Comparison of ENCODE assay signal across 10 cellular contexts in the genomic region with DNA sequence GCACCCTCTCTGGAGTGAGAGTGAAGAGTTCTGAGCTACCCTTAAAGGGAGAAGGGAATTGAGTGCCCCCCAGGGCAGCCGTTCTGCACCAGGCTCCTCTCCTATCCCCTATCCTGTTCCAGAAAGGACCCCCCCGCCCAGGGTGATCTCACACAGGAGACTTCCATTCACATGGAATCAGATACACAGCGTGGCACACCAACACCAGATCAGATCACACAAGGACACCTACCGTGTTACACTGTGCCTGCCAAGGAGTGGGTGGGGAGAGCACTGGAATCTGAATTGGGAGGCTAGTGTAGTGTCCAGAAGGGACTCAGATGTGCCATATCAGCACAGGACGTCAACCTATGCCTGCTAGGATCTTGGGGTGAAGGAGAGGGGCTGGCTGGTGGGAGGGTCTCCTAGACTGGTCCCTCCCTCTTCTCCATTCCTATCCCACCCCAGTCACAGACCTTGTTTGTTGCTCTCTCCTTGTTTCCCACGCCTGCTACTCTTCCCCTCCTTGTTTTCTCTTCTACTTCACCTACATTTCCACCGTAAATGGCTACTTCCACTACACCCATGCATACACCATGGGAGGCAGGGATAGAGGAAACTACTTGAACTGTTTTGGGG. TPM values are rescaled to one million over a fixed set of nuclear protein-coding genes. Genes with fewer than 3 reads are reported as not detected.
A peak's percentile ranks its signal among the peaks of the same experiment; 100 is the strongest.
DNase-seq lines count a peak whose midpoint lies in the region; ATAC-seq, FAIRE-seq and TF ChIP-seq lines count a peak whose summit lies in the region.
"Had no signal": no experiment of that assay in that cellular context is flagged by ENCODE, and none has a peak within 500 bp of the region (broad histone marks: within the 10 kb centered on the region; RNA-seq: fewer than 3 reads in every experiment).

No MANE protein-coding gene starts in this region.

- no peak for FAIRE-seq in GM19239 (lab: Jason Lieb, UNC)
- FAIRE-seq: islet of Langerhans had no signal

- H3K36me3 Mint-ChIP-seq in naive thymus-derived CD4-positive, alpha-beta T cell, result peaks cover 0 to 3% (median 0%) of the 10 kb centered on the region in 5 donors
- peaks cover 0 to 1% of the 10 kb centered on the region in 2 donors for H3K36me3 Mint-ChIP-seq in CD4-positive, alpha-beta memory T cell

- dilution Hi-C loops in IMR-90 (cut with HindIII; ENCODE audit: low sequenced_read_pairs, unreplicated experiment), result no loop called here

- H2AK5ac ChIP-seq in IMR-90 (ENCODE audit: low read depth, low read length), result peak overlapping the region; percentile 78; the same call in 1 of the 2 replicates

- DNase-seq in AG09309 (ENCODE audit: low read depth) (no peak), IMR-90 (peak; percentile 33), colonic mucosa (peak; percentile 38), GM19239 (ENCODE audit: insufficient read length, low spot score) (no peak), pons (ENCODE audit: low spot score) (no peak), NCI-H2107 (lab: John Stamatoyannopoulos, UW) (no peak)
- DNase-seq in naive thymus-derived CD4-positive, alpha-beta T cell, result no peak
- DNase-seq in CD4-positive, alpha-beta memory T cell, result no peak
- DNase-seq: activated CD4-positive, CD25-positive, alpha-beta regulatory T cell had no signal

- H3K4me1 ChIP-seq in IMR-90 (ENCODE audit: control insufficient read depth, insufficient read depth, low read length) (peaks cover 22% of the 10 kb centered on the region), colonic mucosa (peaks cover 15% of the 10 kb centered on the region)
- peaks cover 11 to 42% of the 10 kb centered on the region in 2 donors for H3K4me1 ChIP-seq in naive thymus-derived CD4-positive, alpha-beta T cell (ENCODE audit: control insufficient read depth in 2 of 2, insufficient read depth in 2 of 2, low read length in 2 of 2)
- peaks cover 52% of the 10 kb centered on the region for H3K4me1 ChIP-seq in CD4-positive, alpha-beta memory T cell (ENCODE audit: insufficient read depth, low read length)

- no peaks in the 10 kb centered on the region for H3K9me3 Mint-ChIP-seq in naive thymus-derived CD4-positive, alpha-beta T cell
- H3K9me3 Mint-ChIP-seq in CD4-positive, alpha-beta memory T cell, result peaks cover 0 to 4% (median 0%) of the 10 kb centered on the region in 8 donors

- no peak for TF ChIP-seq CTCF in AG09309 (IDR thresholded peaks at IDR 0.05; ENCODE audit: control insufficient read depth, insufficient read depth, low read depth, low read length, missing control alignments)
- TF ChIP-seq CTCF in IMR-90 (conservative IDR thresholded peaks at IDR 0.05; ENCODE audit: low read depth, low read length), result no peak
- TF ChIP-seq CTCF in colonic mucosa (IDR thresholded peaks at IDR 0.05), result no peak

- intact Hi-C loops in IMR-90 (cut with micrococcal nuclease), result loop anchor here (10.0 kb wide), 1 partner anchor 154 kb away; no protein-coding TSS in a partner anchor
- intact Hi-C loops in colonic mucosa (cut with DNase I), result no loop called here
- intact Hi-C loops in naive thymus-derived CD4-positive, alpha-beta T cell (cut with micrococcal nuclease), result loop anchor here in 1 of 2 donors (10.0 kb wide), 1 partner anchor 186 kb away; the partner anchor contains the start of gene PTPN6
- intact Hi-C loops in CD4-positive, alpha-beta memory T cell (cut with micrococcal nuclease), result no loop called here

- peaks cover 20% of the 10 kb centered on the region for H3K9me1 ChIP-seq in IMR-90 (ENCODE audit: insufficient read depth, low read length)

- H4K8ac ChIP-seq in IMR-90 (ENCODE audit: low read depth in 2 of 2, low read length in 2 of 2), result no peak overlapping the region; a peak in 1 of 4 replicates

- H2BK20ac ChIP-seq in IMR-90 (ENCODE audit: low read depth, low read length), result no peak overlapping the region

- H3K4me3 ChIP-seq in AG09309 (ENCODE audit: control insufficient read depth, low read depth, low read length), result peak overlapping the region; percentile 93
- H3K4me3 ChIP-seq in IMR-90 (ENCODE audit: insufficient read depth, low read depth, low read length), result peak overlapping the region; percentile 67
- peak overlapping the region; percentile 60 for H3K4me3 ChIP-seq in colonic mucosa
- no peak overlapping the region for H3K4me3 ChIP-seq in naive thymus-derived CD4-positive, alpha-beta T cell (ENCODE audit: low read length)
- H3K4me3 ChIP-seq in CD4-positive, alpha-beta memory T cell (ENCODE audit: low read length in 2 of 2), result no peak overlapping the region

- H4K5ac ChIP-seq in IMR-90 (ENCODE audit: low read depth, low read length), result no peak overlapping the region

- H2BK5ac ChIP-seq in IMR-90 (ENCODE audit: low read depth, low read length, poor library complexity, severe bottlenecking), result no peak overlapping the region

- H3K9ac ChIP-seq in IMR-90 (ENCODE audit: low read depth, low read length) (peak overlapping the region; percentile 73), colonic mucosa (ENCODE audit: low read depth in 2 of 2, low read length in 2 of 2) (peak overlapping the region in 1 of 2 donors; percentile 79)

- POLR2A ChIA-PET in IMR-90 (lab: Charles Lee; ENCODE audit: unreplicated experiment), result interaction anchor here (1.0 kb wide), 1 partner anchor 22 kb away, joined by 8 read pairs; no protein-coding TSS in a partner anchor
- POLR2A ChIA-PET in naive thymus-derived CD4-positive, alpha-beta T cell (lab: Charles Lee), result interaction anchor here (0.6 to 1.2 kb wide), 5 partner anchors 10 to 83 kb away, joined by 3 to 4 read pairs (median 3); partner anchors contain the start of genes CDCA3 and USP5
- POLR2A ChIA-PET in CD4-positive, alpha-beta memory T cell (lab: Charles Lee; ENCODE audit: partially characterized antibody), result interaction anchor here (1.0 to 4.1 kb wide), 4 partner anchors 15 to 79 kb away, joined by 4 to 44 read pairs (median 16); partner anchors contain the start of genes CD4, MLF2 and ZNF384

- H3K4ac ChIP-seq in IMR-90 (ENCODE audit: low read depth, low read length), result peak overlapping the region; percentile 54

- H3K79me1 ChIP-seq in IMR-90 (ENCODE audit: low read depth in 1 of 2, low read length in 2 of 2), result peaks cover 15 to 58% of the 10 kb centered on the region in 2 experiments

- peaks cover 5 to 59% (median 26%) of the 10 kb centered on the region in 5 donors for H3K27me3 Mint-ChIP-seq in naive thymus-derived CD4-positive, alpha-beta T cell
- peaks cover 18 to 42% of the 10 kb centered on the region in 2 donors for H3K27me3 Mint-ChIP-seq in CD4-positive, alpha-beta memory T cell

- H3K27ac ChIP-seq in IMR-90 (ENCODE audit: insufficient read depth, low read length) (peak overlapping the region; percentile 79), colonic mucosa (peak overlapping the region; percentile 83)
- H3K27ac ChIP-seq in naive thymus-derived CD4-positive, alpha-beta T cell (ENCODE audit: low read depth, low read length), result no peak overlapping the region
- H3K27ac ChIP-seq in CD4-positive, alpha-beta memory T cell (ENCODE audit: low read depth, low read length), result no peak overlapping the region

- H3K4me1 Mint-ChIP-seq in naive thymus-derived CD4-positive, alpha-beta T cell, result peaks cover 31 to 72% (median 47%) of the 10 kb centered on the region in 7 donors
- peaks cover 24 to 69% (median 45%) of the 10 kb centered on the region in 4 donors for H3K4me1 Mint-ChIP-seq in CD4-positive, alpha-beta memory T cell

- peak overlapping the region; percentile 95 for H3K4me2 ChIP-seq in IMR-90 (ENCODE audit: low read depth, low read length)

- H3K36me3 ChIP-seq in IMR-90 (ENCODE audit: control insufficient read depth, insufficient read depth, low read length) (peaks cover 17% of the 10 kb centered on the region), colonic mucosa (no peaks in the 10 kb centered on the region)
- H3K36me3 ChIP-seq in naive thymus-derived CD4-positive, alpha-beta T cell (ENCODE audit: control insufficient read depth in 2 of 3, insufficient read depth in 3 of 3, low read length in 3 of 3), result no peaks in the 10 kb centered on the region
- H3K36me3 ChIP-seq in CD4-positive, alpha-beta memory T cell (ENCODE audit: insufficient read depth, low read length), result no peaks in the 10 kb centered on the region

- in situ Hi-C loops in IMR-90 (cut with MboI; ENCODE audit: low sequenced_read_pairs), result no loop called here

- no peaks in the 10 kb centered on the region for H3K27me3 ChIP-seq in IMR-90 (ENCODE audit: control insufficient read depth, insufficient read depth, low read length)
- H3K27me3 ChIP-seq in colonic mucosa, result peaks cover 5% of the 10 kb centered on the region
- H3K27me3 ChIP-seq in naive thymus-derived CD4-positive, alpha-beta T cell (ENCODE audit: control insufficient read depth in 2 of 2, insufficient read depth in 2 of 2, low read length in 2 of 2), result no peaks in the 10 kb centered on the region
- peaks cover 24% of the 10 kb centered on the region for H3K27me3 ChIP-seq in CD4-positive, alpha-beta memory T cell (ENCODE audit: insufficient read depth, low read length)

- no peak overlapping the region for H3K18ac ChIP-seq in IMR-90 (ENCODE audit: low read depth, low read length)

- CTCF ChIA-PET in IMR-90 (lab: Yijun Ruan, JAX), result interaction anchor here (1.2 to 1.7 kb wide), 2 partner anchors 10 to 14 kb away, joined by 3 to 4 read pairs; no protein-coding TSS in a partner anchor
- CTCF ChIA-PET in naive thymus-derived CD4-positive, alpha-beta T cell (lab: Charles Lee), result interaction anchor here (0.6 to 3.6 kb wide), 2 partner anchors 14 to 53 kb away, joined by 3 to 24 read pairs; partner anchors contain the start of gene GPR162
- CTCF ChIA-PET in CD4-positive, alpha-beta memory T cell (lab: Charles Lee; ENCODE audit: partially characterized antibody), result interaction anchor here (4.2 to 23.3 kb wide), 4 partner anchors 9 to 55 kb away, joined by 21 to 343 read pairs (median 47); partner anchors contain the start of genes CD4, GPR162 and MLF2

- no peak for TF ChIP-seq POLR2A in IMR-90 (IDR thresholded peaks at IDR 0.05; ENCODE audit: low read depth, low read length)

- H3K27ac Mint-ChIP-seq in naive thymus-derived CD4-positive, alpha-beta T cell, result peak overlapping the region in 3 of 9 donors; percentile 5 to 30 (median 29)
- H3K27ac Mint-ChIP-seq in CD4-positive, alpha-beta memory T cell, result peak overlapping the region in 3 of 7 donors; percentile 3 to 82 (median 45)

- BruUV-seq in IMR-90 (replicated peaks; lab: Mats Ljungman, UMichigan), result no TSS peak

- H3K14ac ChIP-seq in IMR-90 (replicated peaks; ENCODE audit: low read depth, low read length), result peak overlapping the region; percentile 80

- H4K91ac ChIP-seq in IMR-90 (ENCODE audit: insufficient read depth, low read depth, low read length), result peak overlapping the region; percentile 1; the same call in 1 of the 2 replicates

- ATAC-seq in IMR-90 (ENCODE audit: low read depth), result no peak
- no peak for ATAC-seq in naive thymus-derived CD4-positive, alpha-beta T cell

- no peak overlapping the region for H2AFZ ChIP-seq in IMR-90 (replicated peaks; ENCODE audit: low read length, poor library complexity)

- peak overlapping the region; percentile 94 for H3K23ac ChIP-seq in IMR-90 (ENCODE audit: low read depth, low read length)

- no peak overlapping the region for H2BK120ac ChIP-seq in IMR-90 (ENCODE audit: low read depth, low read length)

- H3K4me3 Mint-ChIP-seq in naive thymus-derived CD4-positive, alpha-beta T cell, result peak overlapping the region in 6 of 10 donors; percentile 38 to 96 (median 78)
- H3K4me3 Mint-ChIP-seq in CD4-positive, alpha-beta memory T cell, result peak overlapping the region in 4 of 8 donors; percentile 36 to 89 (median 52)

- H4K20me1 ChIP-seq in IMR-90 (ENCODE audit: insufficient read depth, low read length), result peaks cover 35% of the 10 kb centered on the region

- H2AK9ac ChIP-seq in IMR-90 (replicated peaks; ENCODE audit: low read depth, low read length, poor library complexity), result peak overlapping the region; percentile 98

- H3K9me3 ChIP-seq in IMR-90 (ENCODE audit: control insufficient read depth, insufficient read depth, low read length) (no peaks in the 10 kb centered on the region), colonic mucosa (no peaks in the 10 kb centered on the region)
- no peaks in the 10 kb centered on the region for H3K9me3 ChIP-seq in naive thymus-derived CD4-positive, alpha-beta T cell (ENCODE audit: control insufficient read depth in 2 of 3, low read length in 3 of 3)
- no peaks in the 10 kb centered on the region for H3K9me3 ChIP-seq in CD4-positive, alpha-beta memory T cell (ENCODE audit: control insufficient read depth in 1 of 2, low read length in 2 of 2)

- H2BK15ac ChIP-seq in IMR-90 (ENCODE audit: low read depth, low read length), result no peak overlapping the region

- 0 out of 2 replicates have a peak overlapping the region, but pooled peaks have one; percentile 19 for H3K56ac ChIP-seq in IMR-90 (ENCODE audit: extremely low read depth, insufficient read depth, low read length)

- WGBS in IMR-90 (ENCODE audit: extremely low coverage in 2 of 2, insufficient read length in 1 of 2), 2 experiments, result no CpG with 5 or more reads among the region's 7 CpGs

- no peak for TF ChIP-seq RAD21 in IMR-90 (IDR thresholded peaks at IDR 0.05; ENCODE audit: low read length)

RNA-seq across cellular contexts. Expression of gene PTMS, which starts 2.3 kb away (rescaled TPM):
- total RNA-seq in IMR-90 (2012; rRNA removed), result 11.4 and 17.2 TPM in 2 replicates
- 275 and 288 TPM in 2 replicates for polyA plus RNA-seq in IMR-90 (2012; rRNA removed)
- polyA plus RNA-seq in IMR-90 (2012; cell fraction: cytosol; rRNA removed), result 442 and 548 TPM in 2 replicates
- polyA plus RNA-seq in IMR-90 (2012; cell fraction: nucleus; rRNA removed; ENCODE audit: low replicate concordance), result 174 and 202 TPM in 2 replicates
- 100 to 1,000 TPM; 169 to 182 TPM for total RNA-seq in colonic mucosa
- total RNA-seq in naive thymus-derived CD4-positive, alpha-beta T cell, result 100 to 1,000 TPM in 1 of 5 experiments, 10 to 100 TPM in 1, 1 to 10 TPM in 3; 1.4 to 125 (median 3.5) TPM
- not detected for polyA plus RNA-seq in naive thymus-derived CD4-positive, alpha-beta T cell
- 1 to 10 TPM; 2.0 to 2.9 TPM for total RNA-seq in CD4-positive, alpha-beta memory T cell
- polyA plus RNA-seq in CD4-positive, alpha-beta memory T cell, result 1 to 10 TPM; 1.3 to 3.6 TPM

RNA-seq across cellular contexts. Expression of gene LAG3, which starts 3.8 kb away (rescaled TPM):
- total RNA-seq in IMR-90 (2012; rRNA removed) (not detected in 2 replicates), colonic mucosa (1 to 10 TPM; 1.0 to 1.2 TPM)
- 0.41 and 0.66 TPM in 2 replicates for polyA plus RNA-seq in IMR-90 (2012; rRNA removed)
- polyA plus RNA-seq in IMR-90 (2012; cell fraction: cytosol; rRNA removed), result 0.05 and 0.09 TPM in 2 replicates
- 4.4 and 9.6 TPM in 2 replicates for polyA plus RNA-seq in IMR-90 (2012; cell fraction: nucleus; rRNA removed; ENCODE audit: low replicate concordance)
- 10 to 100 TPM in 1 of 5 experiments, 1 to 10 TPM in 2, under 1 TPM in 2; 0.64 to 46.5 (median 1.7) TPM for total RNA-seq in naive thymus-derived CD4-positive, alpha-beta T cell
- polyA plus RNA-seq in naive thymus-derived CD4-positive, alpha-beta T cell, result under 1 TPM; 0.26 to 0.69 TPM
- 1 to 10 TPM; 2.4 to 3.8 TPM for total RNA-seq in CD4-positive, alpha-beta memory T cell
- polyA plus RNA-seq in CD4-positive, alpha-beta memory T cell, result 1 to 10 TPM; 4.9 to 8.3 TPM

RNA-seq across cellular contexts. Expression of gene MLF2, which starts 15.6 kb away (rescaled TPM):
- total RNA-seq in IMR-90 (2012; rRNA removed), result 236 and 244 TPM in 2 replicates
- polyA plus RNA-seq in IMR-90 (2012; rRNA removed), result 359 and 403 TPM in 2 replicates
- polyA plus RNA-seq in IMR-90 (2012; cell fraction: cytosol; rRNA removed), result 225 and 535 TPM in 2 replicates
- polyA plus RNA-seq in IMR-90 (2012; cell fraction: nucleus; rRNA removed; ENCODE audit: low replicate concordance), result 257 and 322 TPM in 2 replicates
- total RNA-seq in colonic mucosa, result 100 to 1,000 TPM; 199 to 212 TPM
- 100 to 1,000 TPM in 3 of 5 experiments, 10 to 100 TPM in 2; 84.6 to 141 (median 117) TPM for total RNA-seq in naive thymus-derived CD4-positive, alpha-beta T cell
- polyA plus RNA-seq in naive thymus-derived CD4-positive, alpha-beta T cell, result 100 to 1,000 TPM; 122 to 134 TPM
- 10 to 100 TPM; 79.8 to 80.3 TPM for total RNA-seq in CD4-positive, alpha-beta memory T cell
- 100 to 1,000 TPM; 111 to 130 TPM for polyA plus RNA-seq in CD4-positive, alpha-beta memory T cell

RNA-seq across cellular contexts. Expression of gene CD4, which starts 20.8 kb away (rescaled TPM):
- total RNA-seq in IMR-90 (2012; rRNA removed) (4.2 and 5.7 TPM in 2 replicates), colonic mucosa (10 to 100 TPM in 1 of 2 donors, 1 to 10 TPM in 1; 6.2 to 13.4 TPM)
- 15.0 and 15.7 TPM in 2 replicates for polyA plus RNA-seq in IMR-90 (2012; rRNA removed)
- polyA plus RNA-seq in IMR-90 (2012; cell fraction: cytosol; rRNA removed), result 11.0 and 13.1 TPM in 2 replicates
- polyA plus RNA-seq in IMR-90 (2012; cell fraction: nucleus; rRNA removed; ENCODE audit: low replicate concordance), result 10.0 and 11.9 TPM in 2 replicates
- total RNA-seq in naive thymus-derived CD4-positive, alpha-beta T cell, result 100 to 1,000 TPM; 164 to 267 (median 246) TPM
- 100 to 1,000 TPM; 364 to 576 TPM for polyA plus RNA-seq in naive thymus-derived CD4-positive, alpha-beta T cell
- total RNA-seq in CD4-positive, alpha-beta memory T cell, result 100 to 1,000 TPM; 285 to 291 TPM
- 100 to 1,000 TPM; 251 to 456 TPM for polyA plus RNA-seq in CD4-positive, alpha-beta memory T cell

RNA-seq across cellular contexts. Expression of gene COPS7A, which starts 44.6 kb away (rescaled TPM):
- total RNA-seq in IMR-90 (2012; rRNA removed), result 51.4 and 58.8 TPM in 2 replicates
- polyA plus RNA-seq in IMR-90 (2012; rRNA removed), result 135 and 138 TPM in 2 replicates
- 142 and 155 TPM in 2 replicates for polyA plus RNA-seq in IMR-90 (2012; cell fraction: cytosol; rRNA removed)
- polyA plus RNA-seq in IMR-90 (2012; cell fraction: nucleus; rRNA removed; ENCODE audit: low replicate concordance), result 205 and 256 TPM in 2 replicates
- total RNA-seq in colonic mucosa, result 10 to 100 TPM; 33.3 to 47.6 TPM
- 10 to 100 TPM; 21.9 to 38.7 (median 30.1) TPM for total RNA-seq in naive thymus-derived CD4-positive, alpha-beta T cell
- 10 to 100 TPM; 43.0 to 48.0 TPM for polyA plus RNA-seq in naive thymus-derived CD4-positive, alpha-beta T cell
- total RNA-seq in CD4-positive, alpha-beta memory T cell, result 10 to 100 TPM; 36.9 to 37.7 TPM
- 10 to 100 TPM; 44.7 to 48.6 TPM for polyA plus RNA-seq in CD4-positive, alpha-beta memory T cell

Comparison
In these comparisons a context has a peak if more than half of its experiments do, and no peak if none do; other contexts are left out.
1. DNase-seq: peak in IMR-90 (single experiment) and colonic mucosa (single experiment); none in AG09309 (single experiment), naive thymus-derived CD4-positive, alpha-beta T cell (0 of 9), GM19239 (single experiment), pons (single experiment), CD4-positive, alpha-beta memory T cell (0 of 5) and NCI-H2107 (single experiment).
2. H3K4me3 ChIP-seq: peak in AG09309 (single experiment), IMR-90 (single experiment) and colonic mucosa (single experiment); none in naive thymus-derived CD4-positive, alpha-beta T cell (single experiment) and CD4-positive, alpha-beta memory T cell (0 of 2).
3. H3K27ac ChIP-seq: peak in IMR-90 (single experiment) and colonic mucosa (single experiment); none in naive thymus-derived CD4-positive, alpha-beta T cell (single experiment) and CD4-positive, alpha-beta memory T cell (single experiment).